Comparison of ENCODE assay signal across 10 cellular contexts in the genomic region with DNA sequence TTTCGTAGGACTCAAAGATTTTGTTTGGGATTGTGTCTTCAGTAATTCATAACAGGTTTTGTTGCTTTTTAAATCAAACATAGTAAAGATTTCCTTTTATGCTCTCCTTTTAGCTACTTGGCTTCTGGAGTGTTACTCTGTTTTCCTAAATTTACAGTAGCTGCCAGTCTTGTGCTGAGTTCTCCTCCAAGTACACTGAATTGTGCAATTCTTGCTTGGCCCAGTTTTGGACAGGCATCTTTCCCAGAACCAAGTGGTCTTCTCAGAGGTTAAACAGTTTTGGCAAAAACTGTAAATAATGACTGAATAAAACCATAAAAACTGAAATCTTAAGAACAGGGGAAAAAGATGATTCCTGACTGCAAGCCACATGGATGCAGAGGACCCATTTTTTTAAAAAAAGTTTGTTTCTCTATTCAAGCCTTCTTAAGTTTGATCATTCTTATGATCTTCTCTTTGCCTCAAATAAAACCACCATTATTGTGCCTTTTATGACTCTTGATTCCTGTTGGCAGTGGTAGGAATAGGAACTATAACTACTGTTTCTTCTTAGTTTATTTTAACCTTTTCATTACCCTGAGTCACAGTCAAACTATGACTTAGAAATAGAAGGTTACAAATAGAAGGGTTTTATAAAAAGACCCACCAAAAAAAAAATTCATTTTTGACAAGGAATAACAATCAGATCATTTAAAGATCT.
DNase-seq lines count a peak whose midpoint lies in the region; ATAC-seq, FAIRE-seq and TF ChIP-seq lines count a peak whose summit lies in the region.
"Had no signal": no experiment of that assay in that cellular context is flagged by ENCODE, and none has a peak within 500 bp of the region (broad histone marks: within the 10 kb centered on the region; RNA-seq: fewer than 3 reads in every experiment).

No MANE protein-coding gene starts in this region.

- H3K4me1 Mint-ChIP-seq in natural killer cell: peaks cover 63 to 71% of the 10 kb centered on the region in 2 donors

- H3K36me3 ChIP-seq in kidney (ENCODE audit: control insufficient read depth in 1 of 2, insufficient read depth in 2 of 2, low read length in 2 of 2): no peaks in the 10 kb centered on the region
- H3K36me3 ChIP-seq: ascending aorta had no signal

- ATAC-seq in Right ventricle myocardium superior (ENCODE audit: poor library complexity): peak; percentile 73
- no peak for ATAC-seq in natural killer cell
- ATAC-seq in HG03045 (IDR thresholded peaks at IDR 0.05; ENCODE audit: unreplicated experiment): no peak
- no peak for ATAC-seq in GM19395 (IDR thresholded peaks at IDR 0.05; ENCODE audit: unreplicated experiment)
- no peak for ATAC-seq in GM21723 (IDR thresholded peaks at IDR 0.05; ENCODE audit: unreplicated experiment)

- H3K4me3 Mint-ChIP-seq in natural killer cell: peak overlapping the region; percentile 77

- no peaks in the 10 kb centered on the region for H3K36me3 Mint-ChIP-seq in natural killer cell

- H3K4me1 ChIP-seq in kidney (ENCODE audit: control insufficient read depth in 1 of 2, insufficient read depth in 1 of 2, low read depth in 1 of 2, low read length in 2 of 2): no peaks in the 10 kb centered on the region

- H3K9me3 ChIP-seq in kidney (ENCODE audit: control insufficient read depth in 1 of 2, low read length in 2 of 2): no peaks in the 10 kb centered on the region
- H3K9me3 ChIP-seq: ascending aorta had no signal

- peak overlapping the region; percentile 37 to 46 for H3K27ac ChIP-seq in coronary artery
- H3K27ac ChIP-seq in kidney (ENCODE audit: low read depth in 2 of 2, low read length in 2 of 2): no peak overlapping the region
- H3K27ac ChIP-seq: SK-N-MC had no signal

- H3K27ac Mint-ChIP-seq in natural killer cell: peak overlapping the region; percentile 87

- H3K9me3 Mint-ChIP-seq in natural killer cell: no peaks in the 10 kb centered on the region

- no peak for TF ChIP-seq CTCF in coronary artery (IDR thresholded peaks at IDR 0.05)
- TF ChIP-seq CTCF in natural killer cell (IDR thresholded peaks at IDR 0.05): no peak
- no peak for TF ChIP-seq CTCF in kidney (IDR thresholded peaks at IDR 0.05; ENCODE audit: borderline replicate concordance, extremely low read depth, insufficient read depth)

- DNase-seq in Right ventricle myocardium superior: no peak
- DNase-seq in cardiac septum (ENCODE audit: low spot score): no peak
- no peak for DNase-seq in coronary artery (ENCODE audit: low spot score)
- DNase-seq in natural killer cell: no peak
- DNase-seq in kidney: no peak

- no peaks in the 10 kb centered on the region for H3K27me3 Mint-ChIP-seq in natural killer cell (ENCODE audit: low read depth in 2 of 2)

- FAIRE-seq in kidney (lab: Jason Lieb, UNC): no peak

- no peak overlapping the region for H3K4me3 ChIP-seq in coronary artery
- H3K4me3 ChIP-seq in kidney (ENCODE audit: low read length in 2 of 2): no peak overlapping the region
- H3K4me3 ChIP-seq: ascending aorta, SK-N-MC had no signal

- intact Hi-C loops in Right ventricle myocardium superior (cut with DNase I): loop anchor here (10.0 kb wide), 1 partner anchor 75 kb away; no protein-coding TSS in a partner anchor
- intact Hi-C loops in cardiac septum (cut with DNase I): no loop called here
- intact Hi-C loops in natural killer cell (cut with micrococcal nuclease): no loop called here
- intact Hi-C loops in kidney (cut with DNase I): no loop called here

- H3K9ac ChIP-seq in kidney (ENCODE audit: low read length in 2 of 2): no peak overlapping the region

Comparison
In these comparisons a context has a peak if more than half of its experiments do, and no peak if none do; other contexts are left out.
1. H3K27ac ChIP-seq: peak in coronary artery (2 of 2); none in kidney (0 of 2).